In the genomic region with DNA sequence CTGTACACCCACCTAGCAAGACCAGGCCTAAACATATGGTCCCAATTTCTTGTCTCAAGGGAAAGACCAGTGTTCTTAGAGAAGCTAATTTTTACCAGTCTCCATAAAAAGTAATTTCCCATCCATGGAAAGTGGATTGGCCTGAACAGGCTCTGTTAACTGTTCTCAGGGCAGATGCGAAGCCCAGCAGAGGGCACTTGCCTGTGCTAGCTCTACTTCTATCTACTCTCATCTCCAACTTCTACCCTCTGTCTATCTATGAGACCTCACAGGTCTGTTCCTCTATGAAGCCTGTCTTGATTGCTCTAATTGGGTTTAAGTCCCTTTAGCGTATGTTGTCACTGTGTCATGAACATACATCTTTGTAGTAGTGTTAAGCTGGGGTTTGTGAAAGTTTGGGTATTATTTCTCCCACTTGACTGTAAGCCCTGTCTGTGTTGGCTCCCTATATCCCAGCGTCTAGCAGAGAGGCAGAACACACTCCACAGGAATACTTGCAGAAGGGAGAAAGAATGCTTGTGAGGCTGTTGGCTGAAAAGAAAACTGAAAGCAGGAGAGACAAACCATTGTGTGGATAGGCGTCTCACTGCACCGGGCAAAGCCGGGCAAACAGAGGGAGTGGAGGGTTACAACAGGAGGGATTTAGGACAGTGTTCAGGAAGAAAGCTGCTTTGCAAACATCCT, we compare ENCODE assay signal across 9 cellular contexts.
A peak's percentile ranks its signal among the peaks of the same experiment; 100 is the strongest.
DNase-seq lines count a peak whose midpoint lies in the region; ATAC-seq, FAIRE-seq and TF ChIP-seq lines count a peak whose summit lies in the region.
"Had no signal": no experiment of that assay in that cellular context is flagged by ENCODE, and none has a peak within 500 bp of the region (broad histone marks: within the 10 kb centered on the region; RNA-seq: fewer than 3 reads in every experiment).

No MANE protein-coding gene starts in this region.

- CTCF ChIA-PET in SK-N-SH (lab: Yijun Ruan, JAX): interaction anchor here (0.6 to 0.9 kb wide), 5 partner anchors 9 to 81 kb away, joined by 3 read pairs; no protein-coding TSS in a partner anchor

- H3K4me3 ChIP-seq in SK-N-SH (ENCODE audit: low read depth in 2 of 2, low read length in 1 of 2) (no peak overlapping the region), bronchial epithelial cell (ENCODE audit: low read depth, low read length) (no peak overlapping the region), lower lobe of right lung (peak overlapping the region; percentile 41), upper lobe of left lung (peak overlapping the region in 3 of 4 donors; percentile 25 to 37 (median 37))

- H3K36me3 ChIP-seq in SK-N-SH (replicated peaks in 1 of 2; ENCODE audit: control insufficient read depth in 1 of 2, insufficient read depth in 2 of 2, low read length in 1 of 2) (no peaks in the 10 kb centered on the region), bronchial epithelial cell (ENCODE audit: control insufficient read depth, insufficient read depth, low read length) (no peaks in the 10 kb centered on the region), lower lobe of right lung (no peaks in the 10 kb centered on the region), upper lobe of left lung (no peaks in the 10 kb centered on the region)
- H3K36me3 ChIP-seq: neutrophil had no signal

- no peaks in the 10 kb centered on the region for H3K79me2 ChIP-seq in SK-N-SH (ENCODE audit: insufficient read depth)

- DNase-seq in SK-N-SH (no peak), bronchial epithelial cell (ENCODE audit: low read depth) (peak; percentile 50), lower lobe of right lung (no peak), upper lobe of left lung (no peak), inferior parietal cortex (ENCODE audit: extremely low spot score) (no peak)

- H3F3A ChIP-seq in SK-N-SH (replicated peaks; ENCODE audit: insufficient read depth): no peaks in the 10 kb centered on the region

- 60% methylated on average over 6 of the region's 6 CpGs for WGBS in SK-N-SH (ENCODE audit: low lambda C conversion rate)
- 34 to 41% methylated on average over 6 of the region's 6 CpGs for WGBS in upper lobe of left lung, 2 donors

- H3K9me3 ChIP-seq in SK-N-SH: no peaks in the 10 kb centered on the region; the same call in 1 of the 2 replicates
- no peaks in the 10 kb centered on the region for H3K9me3 ChIP-seq in lower lobe of right lung
- no peaks in the 10 kb centered on the region for H3K9me3 ChIP-seq in upper lobe of left lung
- H3K9me3 ChIP-seq: neutrophil had no signal

- no peaks in the 10 kb centered on the region for H3K27me3 ChIP-seq in SK-N-SH (ENCODE audit: insufficient read depth)
- H3K27me3 ChIP-seq in bronchial epithelial cell (ENCODE audit: control insufficient read depth, insufficient read depth, low read length): no peaks in the 10 kb centered on the region
- H3K27me3 ChIP-seq in lower lobe of right lung (ENCODE audit: low read depth): no peaks in the 10 kb centered on the region
- no peaks in the 10 kb centered on the region for H3K27me3 ChIP-seq in upper lobe of left lung

- H3K9me2 ChIP-seq in SK-N-SH: no peaks in the 10 kb centered on the region

- ATAC-seq in SK-N-SH treated with all-trans-retinoic acid at 6 μM for 48 hours (no peak), lower lobe of right lung (peak; percentile 27 to 51), upper lobe of left lung (ENCODE audit: low FRiP score in 2 of 2) (peak in 1 of 2 donors; percentile 30), HG03159 (IDR thresholded peaks at IDR 0.05; ENCODE audit: unreplicated experiment) (no peak), GM18505 (IDR thresholded peaks at IDR 0.05; ENCODE audit: unreplicated experiment) (no peak)

- H3K4me2 ChIP-seq in SK-N-SH: no peak overlapping the region

- POLR2A ChIA-PET in SK-N-SH (lab: Yijun Ruan, JAX): no interaction called here

- peak; percentile 26 for TF ChIP-seq RAD21 in SK-N-SH (IDR thresholded peaks at IDR 0.05; ENCODE audit: low read length)

- H3K27ac ChIP-seq in SK-N-SH (ENCODE audit: low read depth in 2 of 2, low read length in 1 of 2): no peak overlapping the region
- peak overlapping the region; percentile 81 for H3K27ac ChIP-seq in lower lobe of right lung
- peak overlapping the region; percentile 68 to 87 (median 76) for H3K27ac ChIP-seq in upper lobe of left lung
- H3K27ac ChIP-seq: neutrophil had no signal

- TF ChIP-seq POLR2A in upper lobe of left lung (IDR thresholded peaks at IDR 0.05) (peak in 1 of 4 donors; percentile 28), GM18505 (IDR thresholded peaks at IDR 0.05; ENCODE audit: borderline replicate concordance, extremely low read depth, insufficient read depth, insufficient read length) (no peak)

- no peak overlapping the region for H3K9ac ChIP-seq in SK-N-SH

- FAIRE-seq in bronchial epithelial cell (lab: Jason Lieb, UNC): no peak

- TF ChIP-seq EP300 in SK-N-SH (IDR thresholded peaks at IDR 0.05; ENCODE audit: borderline replicate concordance in 1 of 2, low read depth in 1 of 2, low read length in 1 of 2) (no peak), upper lobe of left lung (IDR thresholded peaks at IDR 0.05) (no peak)

- intact Hi-C loops in lower lobe of right lung (cut with DNase I): no loop called here

- H4K20me1 ChIP-seq in SK-N-SH (ENCODE audit: insufficient read depth): no peaks in the 10 kb centered on the region

- no peak for TF ChIP-seq CTCF in SK-N-SH (IDR thresholded peaks at IDR 0.05)
- peak; percentile 61 for TF ChIP-seq CTCF in bronchial epithelial cell (IDR thresholded peaks at IDR 0.05; ENCODE audit: insufficient read depth, low read length, severe bottlenecking)
- no peak for TF ChIP-seq CTCF in lower lobe of right lung (IDR thresholded peaks at IDR 0.05)
- TF ChIP-seq CTCF in upper lobe of left lung (IDR thresholded peaks at IDR 0.05): no peak

- H3K4me1 ChIP-seq in SK-N-SH (ENCODE audit: control insufficient read depth in 1 of 2, insufficient read depth in 2 of 2, low read depth in 1 of 2, low read length in 1 of 2): peaks cover 0 to 15% of the 10 kb centered on the region in 2 experiments; a peak in 1 of 4 replicates
- H3K4me1 ChIP-seq in lower lobe of right lung: peaks cover 30% of the 10 kb centered on the region
- H3K4me1 ChIP-seq in upper lobe of left lung: peaks cover 14 to 36% (median 19%) of the 10 kb centered on the region in 4 donors

- no peak overlapping the region for H2AFZ ChIP-seq in SK-N-SH (ENCODE audit: low read depth)

TF ChIP-seq in SK-N-SH, 30 proteins besides CTCF, POLR2A, EP300 and RAD21:
- TF ChIP-seq, protein P1, sequence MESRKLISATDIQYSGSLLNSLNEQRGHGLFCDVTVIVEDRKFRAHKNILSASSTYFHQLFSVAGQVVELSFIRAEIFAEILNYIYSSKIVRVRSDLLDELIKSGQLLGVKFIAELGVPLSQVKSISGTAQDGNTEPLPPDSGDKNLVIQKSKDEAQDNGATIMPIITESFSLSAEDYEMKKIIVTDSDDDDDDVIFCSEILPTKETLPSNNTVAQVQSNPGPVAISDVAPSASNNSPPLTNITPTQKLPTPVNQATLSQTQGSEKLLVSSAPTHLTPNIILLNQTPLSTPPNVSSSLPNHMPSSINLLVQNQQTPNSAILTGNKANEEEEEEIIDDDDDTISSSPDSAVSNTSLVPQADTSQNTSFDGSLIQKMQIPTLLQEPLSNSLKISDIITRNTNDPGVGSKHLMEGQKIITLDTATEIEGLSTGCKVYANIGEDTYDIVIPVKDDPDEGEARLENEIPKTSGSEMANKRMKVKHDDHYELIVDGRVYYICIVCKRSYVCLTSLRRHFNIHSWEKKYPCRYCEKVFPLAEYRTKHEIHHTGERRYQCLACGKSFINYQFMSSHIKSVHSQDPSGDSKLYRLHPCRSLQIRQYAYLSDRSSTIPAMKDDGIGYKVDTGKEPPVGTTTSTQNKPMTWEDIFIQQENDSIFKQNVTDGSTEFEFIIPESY (IDR thresholded peaks at IDR 0.05; ENCODE audit: borderline replicate concordance, low read depth): no peak
- TF ChIP-seq RCOR1 (IDR thresholded peaks at IDR 0.05; ENCODE audit: low read length): no peak
- TF ChIP-seq, protein P2, sequence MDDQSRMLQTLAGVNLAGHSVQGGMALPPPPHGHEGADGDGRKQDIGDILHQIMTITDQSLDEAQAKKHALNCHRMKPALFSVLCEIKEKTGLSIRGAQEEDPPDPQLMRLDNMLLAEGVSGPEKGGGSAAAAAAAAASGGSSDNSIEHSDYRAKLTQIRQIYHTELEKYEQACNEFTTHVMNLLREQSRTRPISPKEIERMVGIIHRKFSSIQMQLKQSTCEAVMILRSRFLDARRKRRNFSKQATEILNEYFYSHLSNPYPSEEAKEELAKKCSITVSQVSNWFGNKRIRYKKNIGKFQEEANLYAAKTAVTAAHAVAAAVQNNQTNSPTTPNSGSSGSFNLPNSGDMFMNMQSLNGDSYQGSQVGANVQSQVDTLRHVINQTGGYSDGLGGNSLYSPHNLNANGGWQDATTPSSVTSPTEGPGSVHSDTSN (IDR thresholded peaks at IDR 0.05): no peak

TF ChIP-seq in SK-N-SH treated with all-trans-retinoic acid at 6 μM for 48 hours, 23 proteins besides CTCF, POLR2A, EP300 and RAD21 (continues in another document):
- TF ChIP-seq, protein P3, sequence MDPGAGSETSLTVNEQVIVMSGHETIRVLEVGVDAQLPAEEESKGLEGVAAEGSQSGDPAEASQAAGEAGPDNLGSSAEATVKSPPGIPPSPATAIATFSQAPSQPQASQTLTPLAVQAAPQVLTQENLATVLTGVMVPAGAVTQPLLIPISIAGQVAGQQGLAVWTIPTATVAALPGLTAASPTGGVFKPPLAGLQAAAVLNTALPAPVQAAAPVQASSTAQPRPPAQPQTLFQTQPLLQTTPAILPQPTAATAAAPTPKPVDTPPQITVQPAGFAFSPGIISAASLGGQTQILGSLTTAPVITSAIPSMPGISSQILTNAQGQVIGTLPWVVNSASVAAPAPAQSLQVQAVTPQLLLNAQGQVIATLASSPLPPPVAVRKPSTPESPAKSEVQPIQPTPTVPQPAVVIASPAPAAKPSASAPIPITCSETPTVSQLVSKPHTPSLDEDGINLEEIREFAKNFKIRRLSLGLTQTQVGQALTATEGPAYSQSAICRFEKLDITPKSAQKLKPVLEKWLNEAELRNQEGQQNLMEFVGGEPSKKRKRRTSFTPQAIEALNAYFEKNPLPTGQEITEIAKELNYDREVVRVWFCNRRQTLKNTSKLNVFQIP (CRISPR knock-in tag; IDR thresholded peaks at IDR 0.05; ENCODE audit: borderline replicate concordance, low read depth): no peak
- TF ChIP-seq, protein P4, sequence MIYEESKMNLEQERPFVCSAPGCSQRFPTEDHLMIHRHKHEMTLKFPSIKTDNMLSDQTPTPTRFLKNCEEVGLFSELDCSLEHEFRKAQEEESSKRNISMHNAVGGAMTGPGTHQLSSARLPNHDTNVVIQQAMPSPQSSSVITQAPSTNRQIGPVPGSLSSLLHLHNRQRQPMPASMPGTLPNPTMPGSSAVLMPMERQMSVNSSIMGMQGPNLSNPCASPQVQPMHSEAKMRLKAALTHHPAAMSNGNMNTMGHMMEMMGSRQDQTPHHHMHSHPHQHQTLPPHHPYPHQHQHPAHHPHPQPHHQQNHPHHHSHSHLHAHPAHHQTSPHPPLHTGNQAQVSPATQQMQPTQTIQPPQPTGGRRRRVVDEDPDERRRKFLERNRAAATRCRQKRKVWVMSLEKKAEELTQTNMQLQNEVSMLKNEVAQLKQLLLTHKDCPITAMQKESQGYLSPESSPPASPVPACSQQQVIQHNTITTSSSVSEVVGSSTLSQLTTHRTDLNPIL (CRISPR knock-in tag; IDR thresholded peaks at IDR 0.05; ENCODE audit: low read depth): no peak
- TF ChIP-seq PPARA (CRISPR knock-in tag; IDR thresholded peaks at IDR 0.05; ENCODE audit: borderline replicate concordance) (no peak), TOX (CRISPR knock-in tag; IDR thresholded peaks at IDR 0.05; ENCODE audit: borderline replicate concordance) (no peak)

Comparison
In these comparisons a context has a peak if more than half of its experiments do, and no peak if none do; other contexts are left out.
1. H3K27ac ChIP-seq: peak in lower lobe of right lung (single experiment) and upper lobe of left lung (4 of 4); none in SK-N-SH (0 of 2).
2. H3K4me3 ChIP-seq: peak in lower lobe of right lung (single experiment) and upper lobe of left lung (3 of 4); none in SK-N-SH (0 of 2) and bronchial epithelial cell (single experiment).
3. ATAC-seq: peak in lower lobe of right lung (2 of 2); none in SK-N-SH treated with all-trans-retinoic acid at 6 μM for 48 hours (single experiment), HG03159 (single experiment) and GM18505 (single experiment).